In the genomic region with DNA sequence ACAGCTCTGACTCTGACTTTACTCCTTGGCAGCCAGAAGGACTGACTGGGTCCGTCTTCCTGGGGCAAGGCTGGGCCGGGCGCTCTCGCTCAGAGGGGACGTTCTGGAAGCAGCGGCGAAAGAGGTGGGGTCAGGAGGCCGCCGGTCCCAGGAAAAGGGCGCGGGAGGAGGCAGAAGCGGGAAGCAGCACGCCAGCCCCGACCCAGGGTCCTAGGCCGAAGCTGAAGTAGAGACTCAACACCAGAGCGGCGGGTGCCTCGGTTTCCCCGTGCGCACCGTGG, we compare ENCODE assay signal across 1 cellular context.
TF ChIP-seq lines count a peak whose summit lies in the region.

No MANE protein-coding gene starts in this region.

TF ChIP-seq in HEK293, 187 proteins besides CTCF, POLR2A, EP300 and RAD21 (continued from another document):
- TF ChIP-seq, protein P1, sequence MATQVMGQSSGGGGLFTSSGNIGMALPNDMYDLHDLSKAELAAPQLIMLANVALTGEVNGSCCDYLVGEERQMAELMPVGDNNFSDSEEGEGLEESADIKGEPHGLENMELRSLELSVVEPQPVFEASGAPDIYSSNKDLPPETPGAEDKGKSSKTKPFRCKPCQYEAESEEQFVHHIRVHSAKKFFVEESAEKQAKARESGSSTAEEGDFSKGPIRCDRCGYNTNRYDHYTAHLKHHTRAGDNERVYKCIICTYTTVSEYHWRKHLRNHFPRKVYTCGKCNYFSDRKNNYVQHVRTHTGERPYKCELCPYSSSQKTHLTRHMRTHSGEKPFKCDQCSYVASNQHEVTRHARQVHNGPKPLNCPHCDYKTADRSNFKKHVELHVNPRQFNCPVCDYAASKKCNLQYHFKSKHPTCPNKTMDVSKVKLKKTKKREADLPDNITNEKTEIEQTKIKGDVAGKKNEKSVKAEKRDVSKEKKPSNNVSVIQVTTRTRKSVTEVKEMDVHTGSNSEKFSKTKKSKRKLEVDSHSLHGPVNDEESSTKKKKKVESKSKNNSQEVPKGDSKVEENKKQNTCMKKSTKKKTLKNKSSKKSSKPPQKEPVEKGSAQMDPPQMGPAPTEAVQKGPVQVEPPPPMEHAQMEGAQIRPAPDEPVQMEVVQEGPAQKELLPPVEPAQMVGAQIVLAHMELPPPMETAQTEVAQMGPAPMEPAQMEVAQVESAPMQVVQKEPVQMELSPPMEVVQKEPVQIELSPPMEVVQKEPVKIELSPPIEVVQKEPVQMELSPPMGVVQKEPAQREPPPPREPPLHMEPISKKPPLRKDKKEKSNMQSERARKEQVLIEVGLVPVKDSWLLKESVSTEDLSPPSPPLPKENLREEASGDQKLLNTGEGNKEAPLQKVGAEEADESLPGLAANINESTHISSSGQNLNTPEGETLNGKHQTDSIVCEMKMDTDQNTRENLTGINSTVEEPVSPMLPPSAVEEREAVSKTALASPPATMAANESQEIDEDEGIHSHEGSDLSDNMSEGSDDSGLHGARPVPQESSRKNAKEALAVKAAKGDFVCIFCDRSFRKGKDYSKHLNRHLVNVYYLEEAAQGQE (tag by site-specific recombination; IDR thresholded peaks at IDR 0.05), result no peak
